ENCODE assay signal across 8 cellular contexts in genomic region chr22:36368359-36368983, GRCh38. TPM values are rescaled to one million over a fixed set of nuclear protein-coding genes. Genes with fewer than 3 reads are reported as not detected.
DNase-seq lines count a peak whose midpoint lies in the region; ATAC-seq, FAIRE-seq and TF ChIP-seq lines count a peak whose summit lies in the region.

No MANE protein-coding gene starts in this region.

- H3K27me3 Mint-ChIP-seq in endodermal cell (ENCODE audit: insufficient read depth) = no peaks in the 10 kb centered on the region

- DNase-seq in GM12864 (ENCODE audit: low read depth) (no peak), SK-N-MC (ENCODE audit: low read depth, low spot score) (peak; percentile 35), endodermal cell (peak; percentile 92), mesenteric fat pad (ENCODE audit: low spot score) (no peak), GM12891 (ENCODE audit: insufficient read length, low spot score) (no peak)

- H3K4me3 Mint-ChIP-seq in endodermal cell = peak overlapping the region; percentile 29

- TF ChIP-seq CTCF in GM12864 (IDR thresholded peaks at IDR 0.05; ENCODE audit: low read depth, low read length, missing control alignments) = peak; percentile 41
- peak; percentile 29 for TF ChIP-seq CTCF in endodermal cell (conservative IDR thresholded peaks at IDR 0.05)

- H3K4me1 Mint-ChIP-seq in endodermal cell = peaks cover 71% of the 10 kb centered on the region

- no peak overlapping the region for H3K4me3 ChIP-seq in GM12864 (ENCODE audit: low read depth, low read length)
- H3K4me3 ChIP-seq in SK-N-MC = peak overlapping the region; percentile 61
- peak overlapping the region; percentile 62 for H3K4me3 ChIP-seq in endodermal cell (ENCODE audit: low read length)
- peak overlapping the region in 1 of 2 donors; percentile 41 for H3K4me3 ChIP-seq in muscle layer of colon (ENCODE audit: low read depth in 1 of 2, low read length in 2 of 2)

- no peaks in the 10 kb centered on the region for H3K9me3 ChIP-seq in SK-N-MC (ENCODE audit: low read depth, low read length)
- no peaks in the 10 kb centered on the region for H3K9me3 ChIP-seq in endodermal cell (ENCODE audit: control insufficient read depth, low read length)
- H3K9me3 ChIP-seq in muscle layer of colon (ENCODE audit: low read length) = no peaks in the 10 kb centered on the region

- no peak for TF ChIP-seq POLR2A in GM12891 (IDR thresholded peaks at IDR 0.05; ENCODE audit: low read depth, low read length)

- H3K9me3 Mint-ChIP-seq in endodermal cell = no peaks in the 10 kb centered on the region

- no peak for FAIRE-seq in GM12891 (lab: Jason Lieb, UNC)

- H3K9ac ChIP-seq in SK-N-MC (ENCODE audit: insufficient read length) (no peak overlapping the region), endodermal cell (ENCODE audit: extremely low read depth, low read length, poor library complexity, severe bottlenecking) (peak overlapping the region; percentile 74), muscle layer of colon (ENCODE audit: low read length) (peak overlapping the region; percentile 84)

- H3K27ac Mint-ChIP-seq in endodermal cell = peak overlapping the region; percentile 99

- 10 to 38% methylated on average over 2 to 13 of the region's 13 CpGs for WGBS in endodermal cell (ENCODE audit: insufficient coverage in 1 of 2, insufficient read length in 1 of 2), 2 experiments

- no peaks in the 10 kb centered on the region for H3K36me3 ChIP-seq in SK-N-MC (ENCODE audit: insufficient read depth, low read length)
- H3K36me3 ChIP-seq in endodermal cell (ENCODE audit: control insufficient read depth, insufficient read depth, low read length) = peaks cover 51% of the 10 kb centered on the region
- peaks cover 18% of the 10 kb centered on the region for H3K36me3 ChIP-seq in muscle layer of colon (ENCODE audit: insufficient read depth, low read length)

- ATAC-seq in HG02610 (IDR thresholded peaks at IDR 0.05; ENCODE audit: unreplicated experiment) (no peak), HG02870 (IDR thresholded peaks at IDR 0.05; ENCODE audit: unreplicated experiment) (no peak)

- H3K4me1 ChIP-seq in endodermal cell (ENCODE audit: control insufficient read depth, insufficient read depth, low read length) (peaks cover 50% of the 10 kb centered on the region), muscle layer of colon (ENCODE audit: insufficient read depth, low read length) (peaks cover 100% of the 10 kb centered on the region)

- H3K27me3 ChIP-seq in endodermal cell (ENCODE audit: control insufficient read depth, insufficient read depth, low read length, poor library complexity, severe bottlenecking) = no peaks in the 10 kb centered on the region
- H3K27me3 ChIP-seq in muscle layer of colon (ENCODE audit: control insufficient read depth in 1 of 2, insufficient read depth in 2 of 2, low read length in 2 of 2) = no peaks in the 10 kb centered on the region

- peak overlapping the region; percentile 81 for H3K27ac ChIP-seq in SK-N-MC
- peak overlapping the region; percentile 93 for H3K27ac ChIP-seq in endodermal cell (ENCODE audit: low read depth, low read length)
- H3K27ac ChIP-seq in muscle layer of colon (ENCODE audit: low read depth, low read length) = peak overlapping the region; percentile 72

- H3K36me3 Mint-ChIP-seq in endodermal cell (ENCODE audit: low read depth) = peaks cover 17% of the 10 kb centered on the region

TF ChIP-seq in GM12891, 5 proteins besides CTCF, POLR2A, EP300 and RAD21:
- TF ChIP-seq PAX5 (IDR thresholded peaks at IDR 0.05; ENCODE audit: insufficient read depth, low read length, severe bottlenecking) = no peak
- TF ChIP-seq POU2F2 (IDR thresholded peaks at IDR 0.05; ENCODE audit: low read depth, low read length) = no peak
- TF ChIP-seq POLR2AphosphoS5 (IDR thresholded peaks at IDR 0.05; ENCODE audit: low read depth, low read length) = no peak
- TF ChIP-seq TAF1 (IDR thresholded peaks at IDR 0.05; ENCODE audit: low read depth, low read length) = no peak
- no peak for TF ChIP-seq SPI1 (IDR thresholded peaks at IDR 0.05; ENCODE audit: low read depth, low read length)
TF ChIP-seq in GM12891: peak in this region for 0.

RNA-seq across cellular contexts. Expression of gene MYH9, which starts 19.3 kb away (rescaled TPM):
- total RNA-seq in endodermal cell = 100 to 1,000 TPM; 270 to 288 TPM
- 131 TPM for polyA plus RNA-seq in endodermal cell (2013, experiment 1 of 2)
- 136 TPM for polyA plus RNA-seq in endodermal cell (2013, experiment 2 of 2)
- total RNA-seq in mesenteric fat pad = 673 TPM
- polyA plus RNA-seq in GM12891 (2012; ENCODE audit: low read depth, missing spikeins) = 164 TPM

Comparison
In these comparisons a context has a peak if more than half of its experiments do, and no peak if none do; other contexts are left out.
1. DNase-seq: peak in SK-N-MC (single experiment) and endodermal cell (single experiment); none in GM12864 (single experiment), mesenteric fat pad (single experiment) and GM12891 (single experiment).
2. Peak in every context shown above with its lines, with median percentiles within 50 percentile points of each other: H3K27ac ChIP-seq.